In genomic region chr19:55158848-55159793, GRCh38 we compare ENCODE assay signal across 1 cellular context.
TF ChIP-seq lines count a peak whose summit lies in the region.

No MANE protein-coding gene starts in this region.

TF ChIP-seq in A549, 52 proteins besides CTCF, POLR2A, EP300 and RAD21 (continued from another document):
- TF ChIP-seq MAX (IDR thresholded peaks at IDR 0.05) (no peak), CEBPB (IDR thresholded peaks at IDR 0.05) (no peak), MAFK (IDR thresholded peaks at IDR 0.05; ENCODE audit: partially characterized antibody) (no peak), ATOH8 (CRISPR knock-in tag; IDR thresholded peaks at IDR 0.05; ENCODE audit: low read depth) (no peak), RCOR1 (IDR thresholded peaks at IDR 0.05; ENCODE audit: low read depth, low read length) (no peak), RNF2 (IDR thresholded peaks at IDR 0.05; ENCODE audit: borderline replicate concordance, low read depth) (no peak), HOXA7 (CRISPR knock-in tag; IDR thresholded peaks at IDR 0.05) (no peak), HEYL (CRISPR knock-in tag; IDR thresholded peaks at IDR 0.05) (no peak)
TF ChIP-seq in A549: peak in this region for 0.
